Comparison of ENCODE assay signal across 23 cellular contexts in genomic region chr1:72357411-72357810, GRCh38.
A peak's percentile ranks its signal among the peaks of the same experiment; 100 is the strongest.
DNase-seq lines count a peak whose midpoint lies in the region; ATAC-seq and TF ChIP-seq lines count a peak whose summit lies in the region.
"Had no signal": no experiment of that assay in that cellular context is flagged by ENCODE, and none has a peak within 500 bp of the region (broad histone marks: within the 10 kb centered on the region; RNA-seq: fewer than 3 reads in every experiment).

No MANE protein-coding gene starts in this region.

- no peak overlapping the region for H3K27ac ChIP-seq in IMR-90 (ENCODE audit: insufficient read depth, low read length)
- no peak overlapping the region for H3K27ac ChIP-seq in stomach
- no peak overlapping the region for H3K27ac ChIP-seq in vagina
- H3K27ac ChIP-seq: pancreas, right lobe of liver, suprapubic skin, uterus had no signal

- no peaks in the 10 kb centered on the region for H3K79me1 ChIP-seq in IMR-90 (ENCODE audit: low read depth in 1 of 2, low read length in 2 of 2)

- H4K20me1 ChIP-seq in IMR-90 (ENCODE audit: insufficient read depth, low read length), result no peaks in the 10 kb centered on the region

- H3K4me1 ChIP-seq in IMR-90 (ENCODE audit: control insufficient read depth, insufficient read depth, low read length) (no peaks in the 10 kb centered on the region), stomach (no peaks in the 10 kb centered on the region), vagina (no peaks in the 10 kb centered on the region)
- H3K4me1 ChIP-seq: pancreas, right lobe of liver, suprapubic skin, uterus had no signal

- CTCF ChIA-PET in IMR-90 (lab: Yijun Ruan, JAX), result no interaction called here

- no peak overlapping the region for H2BK120ac ChIP-seq in IMR-90 (ENCODE audit: low read depth, low read length)

- H3K9ac ChIP-seq in IMR-90 (ENCODE audit: low read depth, low read length), result no peak overlapping the region

- WGBS in IMR-90 (ENCODE audit: extremely low coverage in 2 of 2, insufficient read length in 1 of 2), 2 experiments, result no CpG with 5 or more reads among the region's 1 CpG
- 75 to 93% (median 89%) methylated on average over 1 of the region's 1 CpG for WGBS in stomach, 5 donors

- no TSS peak for BruUV-seq in IMR-90 (replicated peaks; lab: Mats Ljungman, UMichigan)

- DNase-seq in AG09309 (ENCODE audit: low read depth), result peak; percentile 25
- peak; percentile 53 for DNase-seq in IMR-90
- peak; percentile 7 to 81 for DNase-seq in cardiac fibroblast (ENCODE audit: low read depth in 2 of 2)
- peak; percentile 31 for DNase-seq in kidney tubule cell (ENCODE audit: low spot score)
- DNase-seq in effector CD4-positive, alpha-beta T cell, result no peak
- DNase-seq in stomach, result no peak
- DNase-seq in vagina (ENCODE audit: extremely low spot score in 2 of 2), result no peak
- DNase-seq: ACHN; activated CD4-positive, alpha-beta T cell treated with anti-CD3 and anti-CD28 coated beads for 36 hours; CD4-positive, alpha-beta T cell; cortex of kidney; DMS153; left cardiac atrium; natural killer cell; NCI-H1417 treated with DMSO at 0.1 percent for 48 hours; NCI-H2171; NCI-H526; pancreas; right lobe of liver; SHP77; uterus had no signal

- no peak overlapping the region for H4K5ac ChIP-seq in IMR-90 (ENCODE audit: low read depth, low read length)

- no peak for TF ChIP-seq RAD21 in IMR-90 (IDR thresholded peaks at IDR 0.05; ENCODE audit: low read length)

- H2BK5ac ChIP-seq in IMR-90 (ENCODE audit: low read depth, low read length, poor library complexity, severe bottlenecking), result no peak overlapping the region

- ATAC-seq in IMR-90 (ENCODE audit: low read depth) (no peak; the same call in 1 of the 2 replicates), HG03432 (IDR thresholded peaks at IDR 0.05; ENCODE audit: unreplicated experiment) (no peak)
- ATAC-seq: activated CD4-positive, alpha-beta T cell treated with anti-CD3 and anti-CD28 coated beads for 36 hours; left cardiac atrium; natural killer cell; pancreas had no signal

- no peak overlapping the region for H3K56ac ChIP-seq in IMR-90 (ENCODE audit: extremely low read depth, insufficient read depth, low read length)

- no peak overlapping the region for H4K8ac ChIP-seq in IMR-90 (ENCODE audit: low read depth in 2 of 2, low read length in 2 of 2)

- no peak overlapping the region for H2AFZ ChIP-seq in IMR-90 (replicated peaks; ENCODE audit: low read length, poor library complexity)

- no peak overlapping the region for H3K18ac ChIP-seq in IMR-90 (ENCODE audit: low read depth, low read length)

- in situ Hi-C loops in IMR-90 (cut with MboI; ENCODE audit: low sequenced_read_pairs), result no loop called here

- H3K4me3 ChIP-seq in AG09309 (ENCODE audit: control insufficient read depth, low read depth, low read length), result no peak overlapping the region
- no peak overlapping the region for H3K4me3 ChIP-seq in IMR-90 (ENCODE audit: insufficient read depth, low read depth, low read length)
- no peak overlapping the region for H3K4me3 ChIP-seq in cardiac fibroblast (replicated peaks in 1 of 2; ENCODE audit: low read depth in 2 of 2, low read length in 2 of 2)
- H3K4me3 ChIP-seq in stomach, result no peak overlapping the region
- no peak overlapping the region for H3K4me3 ChIP-seq in vagina
- H3K4me3 ChIP-seq: pancreas, right lobe of liver, suprapubic skin, uterus had no signal

- H2BK20ac ChIP-seq in IMR-90 (ENCODE audit: low read depth, low read length), result no peak overlapping the region

- TF ChIP-seq CTCF in AG09309 (IDR thresholded peaks at IDR 0.05; ENCODE audit: control insufficient read depth, insufficient read depth, low read depth, low read length, missing control alignments) (no peak), IMR-90 (conservative IDR thresholded peaks at IDR 0.05; ENCODE audit: low read depth, low read length) (no peak), cardiac fibroblast (IDR thresholded peaks at IDR 0.05; ENCODE audit: low read depth, low read length) (no peak), stomach (IDR thresholded peaks at IDR 0.05) (no peak), vagina (IDR thresholded peaks at IDR 0.05) (no peak)

- no peak overlapping the region for H3K4ac ChIP-seq in IMR-90 (ENCODE audit: low read depth, low read length)

- H2AK5ac ChIP-seq in IMR-90 (ENCODE audit: low read depth, low read length), result no peak overlapping the region

- H3K9me3 ChIP-seq in IMR-90 (ENCODE audit: control insufficient read depth, insufficient read depth, low read length) (no peaks in the 10 kb centered on the region), stomach (no peaks in the 10 kb centered on the region), vagina (no peaks in the 10 kb centered on the region)
- H3K9me3 ChIP-seq: pancreas, right lobe of liver, suprapubic skin, uterus had no signal

- H3K4me2 ChIP-seq in IMR-90 (ENCODE audit: low read depth, low read length), result no peak overlapping the region

- POLR2A ChIA-PET in IMR-90 (lab: Charles Lee; ENCODE audit: unreplicated experiment), result no interaction called here

- no peak overlapping the region for H4K91ac ChIP-seq in IMR-90 (ENCODE audit: insufficient read depth, low read depth, low read length)

- H2AK9ac ChIP-seq in IMR-90 (replicated peaks; ENCODE audit: low read depth, low read length, poor library complexity), result no peak overlapping the region

- intact Hi-C loops in IMR-90 (cut with micrococcal nuclease) (no loop called here), stomach (cut with DNase I; ENCODE audit: low total_unique reads) (no loop called here), vagina (cut with DNase I) (no loop called here)

- no peak overlapping the region for H2BK15ac ChIP-seq in IMR-90 (ENCODE audit: low read depth, low read length)

- no peak for TF ChIP-seq EP300 in stomach (IDR thresholded peaks at IDR 0.05)

- no peak overlapping the region for H3K23ac ChIP-seq in IMR-90 (ENCODE audit: low read depth, low read length)

- H3K27me3 ChIP-seq in IMR-90 (ENCODE audit: control insufficient read depth, insufficient read depth, low read length), result no peaks in the 10 kb centered on the region
- H3K27me3 ChIP-seq in stomach, result no peaks in the 10 kb centered on the region
- no peaks in the 10 kb centered on the region for H3K27me3 ChIP-seq in vagina
- H3K27me3 ChIP-seq: pancreas, right lobe of liver, suprapubic skin, uterus had no signal

- dilution Hi-C loops in IMR-90 (cut with HindIII; ENCODE audit: low sequenced_read_pairs, unreplicated experiment), result no loop called here

- no peak overlapping the region for H3K14ac ChIP-seq in IMR-90 (replicated peaks; ENCODE audit: low read depth, low read length)

- TF ChIP-seq POLR2A in IMR-90 (IDR thresholded peaks at IDR 0.05; ENCODE audit: low read depth, low read length), result no peak
- no peak for TF ChIP-seq POLR2A in stomach (IDR thresholded peaks at IDR 0.05)
- no peak for TF ChIP-seq POLR2A in vagina (IDR thresholded peaks at IDR 0.05)

- no peaks in the 10 kb centered on the region for H3K9me1 ChIP-seq in IMR-90 (ENCODE audit: insufficient read depth, low read length)

- H3K36me3 ChIP-seq in IMR-90 (ENCODE audit: control insufficient read depth, insufficient read depth, low read length) (no peaks in the 10 kb centered on the region), stomach (no peaks in the 10 kb centered on the region), vagina (no peaks in the 10 kb centered on the region)
- H3K36me3 ChIP-seq: pancreas, right lobe of liver, suprapubic skin, uterus had no signal

TF ChIP-seq in IMR-90, 13 proteins besides CTCF, POLR2A, EP300 and RAD21:
- TF ChIP-seq ELK1 (IDR thresholded peaks at IDR 0.05; ENCODE audit: borderline replicate concordance, low read depth, low read length) (no peak), SMC3 (IDR thresholded peaks at IDR 0.05; ENCODE audit: low read depth, low read length) (no peak), RCOR1 (IDR thresholded peaks at IDR 0.05; ENCODE audit: insufficient replicate concordance, low read length) (no peak), CEBPB (IDR thresholded peaks at IDR 0.05; ENCODE audit: low read depth, low read length) (peak; percentile 27; the same call in 1 of the 2 replicates), BHLHE40 (IDR thresholded peaks at IDR 0.05; ENCODE audit: low read depth, low read length) (no peak), MAZ (IDR thresholded peaks at IDR 0.05; ENCODE audit: borderline replicate concordance, low read depth, low read length) (no peak), NFE2L2 (IDR thresholded peaks at IDR 0.05; ENCODE audit: low read depth, low read length) (no peak; the same call in 1 of the 2 replicates)
TF ChIP-seq in IMR-90: peak in this region for 1.

Comparison
In these comparisons a context has a peak if more than half of its experiments do, and no peak if none do; other contexts are left out.
1. DNase-seq: peak in AG09309 (single experiment), IMR-90 (single experiment), cardiac fibroblast (2 of 2) and kidney tubule cell (single experiment); none in effector CD4-positive, alpha-beta T cell (single experiment), stomach (single experiment) and vagina (0 of 2).